Comparison of ENCODE assay signal across 8 cellular contexts in the genomic region with DNA sequence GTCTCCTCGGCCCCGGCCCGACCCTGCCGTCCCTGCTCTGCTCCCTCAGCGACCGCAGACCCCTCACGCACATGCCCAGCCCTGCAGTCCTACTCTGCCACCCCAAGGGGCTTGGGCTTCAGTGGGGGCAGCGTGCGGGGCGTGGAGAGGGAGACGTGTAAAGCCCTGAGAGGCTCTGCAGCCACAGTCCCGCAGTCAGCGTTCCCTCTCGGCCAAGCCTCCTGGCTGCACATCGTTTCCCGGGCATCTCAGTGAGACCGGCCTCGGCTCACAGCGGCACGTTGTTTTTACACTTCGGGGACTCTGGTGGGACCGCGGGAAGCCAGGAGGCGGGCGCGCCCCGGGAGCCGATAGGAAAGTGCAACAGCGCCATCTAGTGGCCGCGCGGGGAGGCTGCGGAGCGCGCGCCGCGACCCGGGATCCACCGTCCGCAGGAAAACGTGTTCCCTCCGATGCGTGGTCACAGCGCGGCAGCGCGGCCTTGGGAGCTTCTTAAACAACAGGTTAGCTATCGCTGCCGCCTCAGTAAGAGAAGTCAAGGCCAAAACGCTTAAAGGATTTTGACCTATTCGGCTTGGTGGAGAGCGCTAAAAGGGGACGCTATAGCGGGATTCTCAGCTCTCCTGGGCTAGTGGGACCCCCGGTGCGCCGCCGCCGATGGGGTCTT.
A peak's percentile ranks its signal among the peaks of the same experiment; 100 is the strongest.
DNase-seq lines count a peak whose midpoint lies in the region; ATAC-seq and TF ChIP-seq lines count a peak whose summit lies in the region.

No MANE protein-coding gene starts in this region.

- intact Hi-C loops in PC-3 (cut with micrococcal nuclease), result loop anchor here (1.0 to 10.0 kb wide), 2 partner anchors 110 to 517 kb away; no protein-coding TSS in a partner anchor

- TF ChIP-seq EP300 in gastroesophageal sphincter (IDR thresholded peaks at IDR 0.05), result no peak
- no peak for TF ChIP-seq EP300 in tibial nerve (IDR thresholded peaks at IDR 0.05)

- no peaks in the 10 kb centered on the region for H3F3A ChIP-seq in PC-3 (ENCODE audit: low read length, unreplicated experiment)

- H3K4me2 ChIP-seq in PC-3 (ENCODE audit: low read length), result peak overlapping the region; percentile 56; the same call in 1 of the 2 replicates

- TF ChIP-seq CTCF in PC-3 (conservative IDR thresholded peaks at IDR 0.05; ENCODE audit: low read depth, low read length) (peak; percentile 92), gastroesophageal sphincter (IDR thresholded peaks at IDR 0.05) (peak in 2 of 4 experiments; percentile 99), omental fat pad (IDR thresholded peaks at IDR 0.05) (peak in 2 of 3 donors; percentile 48 to 82), tibial nerve (IDR thresholded peaks at IDR 0.05) (peak; percentile 96 to 99 (median 97))

- H2AFZ ChIP-seq in PC-3 (ENCODE audit: low read length), result peak overlapping the region; percentile 58; the same call in 1 of the 2 replicates

- H3K36me3 ChIP-seq in PC-3 (ENCODE audit: low read depth, low read length) (no peaks in the 10 kb centered on the region), gastroesophageal sphincter (no peaks in the 10 kb centered on the region), tibial nerve (no peaks in the 10 kb centered on the region)

- 0% methylated on average over 6 of the region's 60 CpGs; no CpG with 5 or more reads in 1 of the 2 donors for WGBS in gastroesophageal sphincter (ENCODE audit: low coverage in 1 of 2), 2 donors
- 5 to 6% methylated on average over 51 to 55 of the region's 60 CpGs for WGBS in tibial nerve, 2 donors

- no peaks in the 10 kb centered on the region for H3K79me2 ChIP-seq in PC-3 (ENCODE audit: low read length)

- no peaks in the 10 kb centered on the region for H3K9me3 ChIP-seq in PC-3 (ENCODE audit: low read length)
- H3K9me3 ChIP-seq in gastroesophageal sphincter, result no peaks in the 10 kb centered on the region
- H3K9me3 ChIP-seq in tibial nerve, result no peaks in the 10 kb centered on the region

- H3K27me3 ChIP-seq in PC-3 (ENCODE audit: low read length), result peaks cover 78% of the 10 kb centered on the region
- peaks cover 24% of the 10 kb centered on the region for H3K27me3 ChIP-seq in gastroesophageal sphincter
- peaks cover 0 to 37% of the 10 kb centered on the region in 2 donors for H3K27me3 ChIP-seq in tibial nerve

- no peak overlapping the region for H3K9ac ChIP-seq in PC-3 (ENCODE audit: low read length)

- TF ChIP-seq POLR2A in gastroesophageal sphincter (IDR thresholded peaks at IDR 0.05) (no peak), tibial nerve (IDR thresholded peaks at IDR 0.05) (no peak)

- ATAC-seq in GM18858 (IDR thresholded peaks at IDR 0.05; ENCODE audit: unreplicated experiment), result peak; percentile 73
- ATAC-seq in HG03175 (IDR thresholded peaks at IDR 0.05; ENCODE audit: unreplicated experiment), result peak; percentile 85
- ATAC-seq in PC-3, result peak; percentile 76
- ATAC-seq in gastroesophageal sphincter, result peak; percentile 83
- ATAC-seq in omental fat pad (ENCODE audit: low FRiP score), result peak; percentile 68

- CTCF ChIA-PET in PC-3 (lab: Charles Lee), result interaction anchor here (0.6 kb wide), 1 partner anchor 396 kb away, joined by 3 read pairs; no protein-coding TSS in a partner anchor

- H3K4me1 ChIP-seq in PC-3 (ENCODE audit: insufficient read depth, low read length) (peaks cover 5% of the 10 kb centered on the region), gastroesophageal sphincter (peaks cover 0 to 50% (median 7%) of the 10 kb centered on the region in 3 donors), tibial nerve (peaks cover 0 to 27% (median 10%) of the 10 kb centered on the region in 4 donors)

- POLR2A ChIA-PET in PC-3 (lab: Charles Lee; ENCODE audit: unreplicated experiment), result no interaction called here

- H3K9me2 ChIP-seq in PC-3 (replicated peaks; ENCODE audit: low read length), result no peaks in the 10 kb centered on the region

- H3K4me3 ChIP-seq in PC-3 (ENCODE audit: low read length) (peak overlapping the region; percentile 31; the same call in 1 of the 2 replicates), gastroesophageal sphincter (peak overlapping the region in 1 of 2 donors; percentile 34), tibial nerve (peak overlapping the region in 2 of 4 donors; percentile 23 to 38)

- BruUV-seq in PC-3 (replicated peaks; lab: Mats Ljungman, UMichigan), result no TSS peak

- H3K27ac ChIP-seq in PC-3 (ENCODE audit: low read length) (no peak overlapping the region), gastroesophageal sphincter (peak overlapping the region in 1 of 4 donors; percentile 9), tibial nerve (no peak overlapping the region)

- DNase-seq in AG08396 (ENCODE audit: low spot score) (peak; percentile 89), PC-3 (peak; percentile 53), omental fat pad (ENCODE audit: low spot score) (peak; percentile 71), tibial nerve (ENCODE audit: low spot score in 2 of 2) (peak; percentile 55 to 61)
- DNase-seq in activated effector memory CD4-positive, alpha-beta T cell treated with anti-CD3 and anti-CD28 coated beads, Interleukin-2, amount 50 U/mL, for 16 hours, result peak; percentile 86

- no peaks in the 10 kb centered on the region for H4K20me1 ChIP-seq in PC-3 (ENCODE audit: low read length)
